15 cellular contexts compared by ENCODE assay signal in the genomic region with DNA sequence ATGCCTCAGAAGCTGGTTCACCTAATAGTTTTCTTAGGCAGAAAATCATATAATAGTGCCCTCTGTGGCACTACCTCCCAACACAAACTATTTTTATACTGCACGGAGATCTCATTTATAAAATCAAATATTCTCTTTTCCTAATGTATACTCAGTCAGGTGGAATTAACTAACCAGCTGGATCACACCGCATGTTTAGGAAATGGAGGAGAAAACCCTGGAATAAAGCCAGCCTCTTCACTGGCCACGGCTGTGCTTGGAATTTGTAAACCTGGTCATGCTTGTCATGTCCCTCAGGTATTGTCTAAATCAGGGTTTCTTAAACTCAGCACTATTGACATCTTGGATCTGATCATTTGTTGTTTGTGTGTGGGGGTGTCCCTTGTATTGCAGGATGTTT.
DNase-seq lines count a peak whose midpoint lies in the region; ATAC-seq, FAIRE-seq and TF ChIP-seq lines count a peak whose summit lies in the region.
"Had no signal": no experiment of that assay in that cellular context is flagged by ENCODE, and none has a peak within 500 bp of the region (broad histone marks: within the 10 kb centered on the region; RNA-seq: fewer than 3 reads in every experiment).

No MANE protein-coding gene starts in this region.

- no peak overlapping the region for H3K27ac ChIP-seq in CD4-positive, alpha-beta T cell (ENCODE audit: low read depth, low read length)
- H3K27ac ChIP-seq in OCI-LY7 (ENCODE audit: low read depth, low read length, poor library complexity, severe bottlenecking) (no peak overlapping the region), esophagus squamous epithelium (peak overlapping the region in 1 of 4 donors; percentile 2), uterus (no peak overlapping the region)
- H3K27ac ChIP-seq: foreskin keratinocyte, left ventricle myocardium inferior, ovary had no signal

- no peaks in the 10 kb centered on the region for H3K9me3 ChIP-seq in CD4-positive, alpha-beta T cell (ENCODE audit: control insufficient read depth, low read length)
- H3K9me3 ChIP-seq in OCI-LY7 (ENCODE audit: low read length) (no peaks in the 10 kb centered on the region), esophagus squamous epithelium (no peaks in the 10 kb centered on the region), uterus (no peaks in the 10 kb centered on the region)
- H3K9me3 ChIP-seq: left ventricle myocardium inferior, ovary, tibial nerve had no signal

- H3K36me3 ChIP-seq in OCI-LY7 (ENCODE audit: insufficient read depth, low read length) (no peaks in the 10 kb centered on the region), esophagus squamous epithelium (no peaks in the 10 kb centered on the region), uterus (no peaks in the 10 kb centered on the region)
- H3K36me3 ChIP-seq: left ventricle myocardium inferior, ovary, tibial nerve had no signal

- H3K36me3 Mint-ChIP-seq in CD4-positive, alpha-beta T cell (ENCODE audit: low read depth) = peaks cover 37% of the 10 kb centered on the region

- H3K4me1 ChIP-seq in OCI-LY7 (ENCODE audit: insufficient read depth, low read length, poor library complexity, severe bottlenecking) (peaks cover 76% of the 10 kb centered on the region), esophagus squamous epithelium (peaks cover 0 to 22% (median 0%) of the 10 kb centered on the region in 3 donors), uterus (no peaks in the 10 kb centered on the region)
- H3K4me1 ChIP-seq: foreskin keratinocyte had no signal

- TF ChIP-seq POLR2A in esophagus squamous epithelium (IDR thresholded peaks at IDR 0.05) = no peak
- no peak for TF ChIP-seq POLR2A in uterus (IDR thresholded peaks at IDR 0.05)

- no peak for TF ChIP-seq CTCF in CD4-positive, alpha-beta T cell (IDR thresholded peaks at IDR 0.05)
- no peak for TF ChIP-seq CTCF in OCI-LY7 (conservative IDR thresholded peaks at IDR 0.05; ENCODE audit: low read length)
- TF ChIP-seq CTCF in esophagus squamous epithelium (IDR thresholded peaks at IDR 0.05) = no peak
- TF ChIP-seq CTCF in uterus (IDR thresholded peaks at IDR 0.05) = no peak

- H3K4me3 ChIP-seq in OCI-LY7 (ENCODE audit: low read depth, low read length, poor library complexity, severe bottlenecking) (no peak overlapping the region), esophagus squamous epithelium (no peak overlapping the region), uterus (no peak overlapping the region)
- H3K4me3 ChIP-seq: left ventricle myocardium inferior, ovary, tibial nerve had no signal

- peaks cover 84% of the 10 kb centered on the region for H3K4me1 Mint-ChIP-seq in CD4-positive, alpha-beta T cell (ENCODE audit: low read depth)

- no peak for DNase-seq in CD4-positive, alpha-beta T cell
- DNase-seq in DMS 273 treated with DMSO at 0.1 percent for 48 hours (lab: John Stamatoyannopoulos, UW) (peak; percentile 25), OCI-LY7 (ENCODE audit: low spot score) (no peak), esophagus squamous epithelium (lab: John Stamatoyannopoulos, UW) (no peak), uterus (no peak)
- DNase-seq in activated effector memory CD4-positive, alpha-beta T cell treated with Interleukin-2 at 50 U/mL for 16 hours = no peak
- DNase-seq: activated T-cell treated with anti-CD3 and anti-CD28 coated beads for 4 hours; DMS79 treated with DMSO at 0.1 percent for 48 hours; foreskin keratinocyte; left ventricle myocardium inferior; ovary; stimulated activated CD4-positive, alpha-beta T cell treated with anti-CD3 and anti-CD28 coated beads, Interleukin-4, amount 100 ng/mL, for 1 hour had no signal

- BruUV-seq in OCI-LY7 (replicated peaks; lab: Mats Ljungman, UMichigan) = no TSS peak

- WGBS in esophagus squamous epithelium, 2 donors = 66 to 83% methylated on average over 3 of the region's 3 CpGs

- H3K4me2 ChIP-seq in OCI-LY7 (ENCODE audit: low read length) = peak overlapping the region; percentile 70

- FAIRE-seq in islet of Langerhans (lab: Jason Lieb, UNC) = peak; percentile 96

- intact Hi-C loops in CD4-positive, alpha-beta T cell (cut with DNase I, micrococcal nuclease) = no loop called here
- intact Hi-C loops in OCI-LY7 (cut with micrococcal nuclease; ENCODE audit: unreplicated experiment) = loop anchor here (10.0 kb wide), 2 partner anchors 292 to 1002 kb away; a partner anchor contains a TSS
- intact Hi-C loops in esophagus squamous epithelium (cut with DNase I) = no loop called here
- intact Hi-C loops in uterus (cut with DNase I; ENCODE audit: low total_unique reads) = no loop called here

- no peaks in the 10 kb centered on the region for H3K79me2 ChIP-seq in OCI-LY7 (ENCODE audit: insufficient read depth, low read depth, low read length)

- H3K27me3 Mint-ChIP-seq in CD4-positive, alpha-beta T cell = no peaks in the 10 kb centered on the region

- no peaks in the 10 kb centered on the region for H3K9me2 ChIP-seq in OCI-LY7 (ENCODE audit: insufficient read depth, low read length)

- peaks cover 3% of the 10 kb centered on the region for H3K9me3 Mint-ChIP-seq in CD4-positive, alpha-beta T cell

- H3K27me3 ChIP-seq in CD4-positive, alpha-beta T cell (ENCODE audit: control insufficient read depth, insufficient read depth, low read length) = no peaks in the 10 kb centered on the region
- H3K27me3 ChIP-seq in esophagus squamous epithelium (no peaks in the 10 kb centered on the region), uterus (no peaks in the 10 kb centered on the region)
- H3K27me3 ChIP-seq: foreskin keratinocyte, ovary, tibial nerve had no signal

- CTCF ChIA-PET in CD4-positive, alpha-beta T cell (lab: Charles Lee) = interaction anchor here (0.6 to 1.1 kb wide), 4 partner anchors 14 to 35 kb away, joined by 3 to 5 read pairs (median 4); no protein-coding TSS in a partner anchor
- CTCF ChIA-PET in OCI-LY7 (lab: Charles Lee; ENCODE audit: unreplicated experiment) = interaction anchor here (0.6 to 1.4 kb wide), 3 partner anchors 45 to 83 kb away, joined by 3 to 5 read pairs (median 3); no protein-coding TSS in a partner anchor

- no peak for ATAC-seq in CD4-positive, alpha-beta T cell (ENCODE audit: poor library complexity)
- no peak for ATAC-seq in HG03095 (IDR thresholded peaks at IDR 0.05; ENCODE audit: unreplicated experiment)
- ATAC-seq: foreskin keratinocyte had no signal

- peak overlapping the region; percentile 84 for H3K27ac Mint-ChIP-seq in CD4-positive, alpha-beta T cell

- H2AFZ ChIP-seq in OCI-LY7 (ENCODE audit: low read length) = no peak overlapping the region

- POLR2A ChIA-PET in CD4-positive, alpha-beta T cell (lab: Charles Lee) = interaction anchor here (1.0 to 1.2 kb wide), 2 partner anchors 10 to 28 kb away, joined by 3 read pairs; no protein-coding TSS in a partner anchor
- POLR2A ChIA-PET in OCI-LY7 (lab: Charles Lee) = interaction anchor here (1.1 to 3.1 kb wide), 8 partner anchors 10 to 40 kb away, joined by 3 to 31 read pairs (median 7); no protein-coding TSS in a partner anchor

- H4K20me1 ChIP-seq in OCI-LY7 (ENCODE audit: insufficient read depth, low read length) = no peaks in the 10 kb centered on the region

- no peak overlapping the region for H3K4me3 Mint-ChIP-seq in CD4-positive, alpha-beta T cell
